ENCODE assay signal across 8 cellular contexts in genomic region chrX:115936008-115936407, GRCh38.
"Had no signal": no experiment of that assay in that cellular context is flagged by ENCODE, and none has a peak within 500 bp of the region (broad histone marks: within the 10 kb centered on the region; RNA-seq: fewer than 3 reads in every experiment).

No MANE protein-coding gene starts in this region.

- FAIRE-seq: G401.6, GM12891, GM12892, GM18507, GM19239 had no signal

- H3K4me3 ChIP-seq: GM12878 had no signal

- DNase-seq: GDM1, GF-D8 had no signal

- ATAC-seq: GM12878 had no signal
